ENCODE assay signal across 1 cellular context in the genomic region with DNA sequence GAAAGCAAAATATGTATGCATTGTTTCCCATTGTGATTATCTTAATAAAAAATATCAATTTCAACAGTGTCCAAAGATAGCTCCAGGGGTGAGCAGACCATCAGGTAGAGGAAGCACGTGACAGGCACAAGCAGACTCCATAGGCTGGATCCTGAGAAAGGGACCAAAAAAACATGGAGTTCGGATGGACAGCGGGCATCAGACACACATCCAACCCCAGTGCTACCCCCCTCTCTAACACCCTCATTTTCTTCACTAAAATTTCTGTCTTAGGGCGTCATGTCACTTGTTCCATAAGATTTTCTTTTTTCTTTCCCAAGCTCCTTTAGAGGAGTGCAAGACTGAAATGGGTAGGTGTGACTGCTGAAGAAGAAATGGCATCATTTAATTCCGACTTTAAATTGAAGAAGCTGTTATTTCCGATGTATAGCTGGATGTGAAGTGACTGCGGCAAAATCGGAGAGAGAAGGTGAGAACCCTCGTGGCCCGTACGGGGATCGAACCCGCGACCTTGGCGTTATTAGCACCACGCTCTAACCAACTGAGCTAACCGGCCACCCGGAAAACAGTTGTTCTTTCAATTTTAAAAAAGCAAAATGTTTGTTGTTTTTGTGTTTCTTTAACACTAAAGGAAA.
TF ChIP-seq lines count a peak whose summit lies in the region.

No MANE protein-coding gene starts in this region.

TF ChIP-seq in HepG2, 621 proteins besides CTCF, POLR2A, EP300 and RAD21 (continued from another document):
- TF ChIP-seq, protein P1, sequence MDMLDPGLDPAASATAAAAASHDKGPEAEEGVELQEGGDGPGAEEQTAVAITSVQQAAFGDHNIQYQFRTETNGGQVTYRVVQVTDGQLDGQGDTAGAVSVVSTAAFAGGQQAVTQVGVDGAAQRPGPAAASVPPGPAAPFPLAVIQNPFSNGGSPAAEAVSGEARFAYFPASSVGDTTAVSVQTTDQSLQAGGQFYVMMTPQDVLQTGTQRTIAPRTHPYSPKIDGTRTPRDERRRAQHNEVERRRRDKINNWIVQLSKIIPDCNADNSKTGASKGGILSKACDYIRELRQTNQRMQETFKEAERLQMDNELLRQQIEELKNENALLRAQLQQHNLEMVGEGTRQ (IDR thresholded peaks at IDR 0.05; ENCODE audit: low read depth, low read length) = 0 out of 2 replicates have a peak, but pooled peaks have one; percentile 8
- TF ChIP-seq, protein P1 (CRISPR knock-in tag; IDR thresholded peaks at IDR 0.05; ENCODE audit: borderline replicate concordance) = 0 out of 2 replicates have a peak, but pooled peaks have one; percentile 33
- TF ChIP-seq, protein P2, sequence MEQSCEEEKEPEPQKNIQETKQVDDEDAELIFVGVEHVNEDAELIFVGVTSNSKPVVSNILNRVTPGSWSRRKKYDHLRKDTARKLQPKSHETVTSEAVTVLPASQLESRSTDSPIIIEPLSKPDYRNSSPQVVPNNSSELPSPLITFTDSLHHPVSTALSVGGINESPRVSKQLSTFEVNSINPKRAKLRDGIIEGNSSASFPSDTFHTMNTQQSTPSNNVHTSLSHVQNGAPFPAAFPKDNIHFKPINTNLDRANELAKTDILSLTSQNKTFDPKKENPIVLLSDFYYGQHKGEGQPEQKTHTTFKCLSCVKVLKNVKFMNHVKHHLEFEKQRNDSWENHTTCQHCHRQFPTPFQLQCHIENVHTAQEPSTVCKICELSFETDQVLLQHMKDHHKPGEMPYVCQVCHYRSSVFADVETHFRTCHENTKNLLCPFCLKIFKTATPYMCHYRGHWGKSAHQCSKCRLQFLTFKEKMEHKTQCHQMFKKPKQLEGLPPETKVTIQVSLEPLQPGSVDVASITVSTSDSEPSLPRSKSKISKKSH (CRISPR knock-in tag; IDR thresholded peaks at IDR 0.05; ENCODE audit: borderline replicate concordance) = no peak
- TF ChIP-seq ZNF382 (CRISPR knock-in tag; IDR thresholded peaks at IDR 0.05; ENCODE audit: borderline replicate concordance) (no peak), GABPA (IDR thresholded peaks at IDR 0.05; ENCODE audit: low read depth, low read length) (no peak), GABPA (CRISPR knock-in tag; IDR thresholded peaks at IDR 0.05; ENCODE audit: low read depth) (no peak), ZFAT (CRISPR knock-in tag; conservative IDR thresholded peaks at IDR 0.05) (no peak), NR2C2 (CRISPR knock-in tag; IDR thresholded peaks at IDR 0.05; ENCODE audit: borderline replicate concordance) (no peak), ZMYM2 (CRISPR knock-in tag; IDR thresholded peaks at IDR 0.05) (0 out of 2 replicates have a peak, but pooled peaks have one; percentile 40), NR3C1 (CRISPR knock-in tag; IDR thresholded peaks at IDR 0.05) (no peak), NCOA2 (CRISPR knock-in tag; IDR thresholded peaks at IDR 0.05) (no peak), NFKBIZ (CRISPR knock-in tag; IDR thresholded peaks at IDR 0.05) (no peak), KDM2A (CRISPR knock-in tag; IDR thresholded peaks at IDR 0.05; ENCODE audit: borderline replicate concordance, low read depth) (0 out of 2 replicates have a peak, but pooled peaks have one; percentile 25), ZFP82 (CRISPR knock-in tag; IDR thresholded peaks at IDR 0.05; ENCODE audit: borderline replicate concordance) (no peak), ZNF567 (CRISPR knock-in tag; IDR thresholded peaks at IDR 0.05; ENCODE audit: borderline replicate concordance) (no peak), POLR2AphosphoS2 (IDR thresholded peaks at IDR 0.05; ENCODE audit: low read depth, low read length) (no peak), MYC (CRISPR knock-in tag; IDR thresholded peaks at IDR 0.05; ENCODE audit: borderline replicate concordance) (no peak), ATF1 (CRISPR knock-in tag; IDR thresholded peaks at IDR 0.05) (no peak), PPARG (CRISPR knock-in tag; conservative IDR thresholded peaks at IDR 0.05) (no peak), ZNF3 (CRISPR knock-in tag; IDR thresholded peaks at IDR 0.05) (no peak), ZBTB21 (CRISPR knock-in tag; IDR thresholded peaks at IDR 0.05) (no peak), RBM22 (optimal IDR thresholded peaks at IDR 0.05; ENCODE audit: low read length) (no peak), NFATC3 (CRISPR knock-in tag; IDR thresholded peaks at IDR 0.05) (no peak), ZNF24 (IDR thresholded peaks at IDR 0.05) (peak; percentile 87), ZNF619 (CRISPR knock-in tag; IDR thresholded peaks at IDR 0.05) (no peak), ZNF878 (CRISPR knock-in tag; IDR thresholded peaks at IDR 0.05) (0 out of 2 replicates have a peak, but pooled peaks have one; percentile 33), ZNF556 (CRISPR knock-in tag; IDR thresholded peaks at IDR 0.05; ENCODE audit: borderline replicate concordance) (no peak)
- TF ChIP-seq, protein P3, sequence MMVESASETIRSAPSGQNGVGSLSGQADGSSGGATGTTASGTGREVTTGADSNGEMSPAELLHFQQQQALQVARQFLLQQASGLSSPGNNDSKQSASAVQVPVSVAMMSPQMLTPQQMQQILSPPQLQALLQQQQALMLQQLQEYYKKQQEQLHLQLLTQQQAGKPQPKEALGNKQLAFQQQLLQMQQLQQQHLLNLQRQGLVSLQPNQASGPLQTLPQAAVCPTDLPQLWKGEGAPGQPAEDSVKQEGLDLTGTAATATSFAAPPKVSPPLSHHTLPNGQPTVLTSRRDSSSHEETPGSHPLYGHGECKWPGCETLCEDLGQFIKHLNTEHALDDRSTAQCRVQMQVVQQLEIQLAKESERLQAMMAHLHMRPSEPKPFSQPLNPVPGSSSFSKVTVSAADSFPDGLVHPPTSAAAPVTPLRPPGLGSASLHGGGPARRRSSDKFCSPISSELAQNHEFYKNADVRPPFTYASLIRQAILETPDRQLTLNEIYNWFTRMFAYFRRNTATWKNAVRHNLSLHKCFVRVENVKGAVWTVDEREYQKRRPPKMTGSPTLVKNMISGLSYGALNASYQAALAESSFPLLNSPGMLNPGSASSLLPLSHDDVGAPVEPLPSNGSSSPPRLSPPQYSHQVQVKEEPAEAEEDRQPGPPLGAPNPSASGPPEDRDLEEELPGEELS (CRISPR knock-in tag; IDR thresholded peaks at IDR 0.05) = 0 out of 2 replicates have a peak, but pooled peaks have one; percentile 19
- TF ChIP-seq, protein P4, sequence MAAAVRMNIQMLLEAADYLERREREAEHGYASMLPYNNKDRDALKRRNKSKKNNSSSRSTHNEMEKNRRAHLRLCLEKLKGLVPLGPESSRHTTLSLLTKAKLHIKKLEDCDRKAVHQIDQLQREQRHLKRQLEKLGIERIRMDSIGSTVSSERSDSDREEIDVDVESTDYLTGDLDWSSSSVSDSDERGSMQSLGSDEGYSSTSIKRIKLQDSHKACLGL (CRISPR knock-in tag; IDR thresholded peaks at IDR 0.05) = no peak
- TF ChIP-seq, protein P5, sequence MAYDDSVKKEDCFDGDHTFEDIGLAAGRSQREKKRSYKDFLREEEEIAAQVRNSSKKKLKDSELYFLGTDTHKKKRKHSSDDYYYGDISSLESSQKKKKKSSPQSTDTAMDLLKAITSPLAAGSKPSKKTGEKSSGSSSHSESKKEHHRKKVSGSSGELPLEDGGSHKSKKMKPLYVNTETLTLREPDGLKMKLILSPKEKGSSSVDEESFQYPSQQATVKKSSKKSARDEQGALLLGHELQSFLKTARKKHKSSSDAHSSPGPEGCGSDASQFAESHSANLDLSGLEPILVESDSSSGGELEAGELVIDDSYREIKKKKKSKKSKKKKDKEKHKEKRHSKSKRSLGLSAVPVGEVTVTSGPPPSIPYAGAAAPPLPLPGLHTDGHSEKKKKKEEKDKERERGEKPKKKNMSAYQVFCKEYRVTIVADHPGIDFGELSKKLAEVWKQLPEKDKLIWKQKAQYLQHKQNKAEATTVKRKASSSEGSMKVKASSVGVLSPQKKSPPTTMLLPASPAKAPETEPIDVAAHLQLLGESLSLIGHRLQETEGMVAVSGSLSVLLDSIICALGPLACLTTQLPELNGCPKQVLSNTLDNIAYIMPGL (CRISPR knock-in tag; IDR thresholded peaks at IDR 0.05; ENCODE audit: borderline replicate concordance in 1 of 2, low read depth in 1 of 2) = peak in 1 of 2 experiments; percentile 18; a peak in 1 of 4 replicates
- TF ChIP-seq, protein P6, sequence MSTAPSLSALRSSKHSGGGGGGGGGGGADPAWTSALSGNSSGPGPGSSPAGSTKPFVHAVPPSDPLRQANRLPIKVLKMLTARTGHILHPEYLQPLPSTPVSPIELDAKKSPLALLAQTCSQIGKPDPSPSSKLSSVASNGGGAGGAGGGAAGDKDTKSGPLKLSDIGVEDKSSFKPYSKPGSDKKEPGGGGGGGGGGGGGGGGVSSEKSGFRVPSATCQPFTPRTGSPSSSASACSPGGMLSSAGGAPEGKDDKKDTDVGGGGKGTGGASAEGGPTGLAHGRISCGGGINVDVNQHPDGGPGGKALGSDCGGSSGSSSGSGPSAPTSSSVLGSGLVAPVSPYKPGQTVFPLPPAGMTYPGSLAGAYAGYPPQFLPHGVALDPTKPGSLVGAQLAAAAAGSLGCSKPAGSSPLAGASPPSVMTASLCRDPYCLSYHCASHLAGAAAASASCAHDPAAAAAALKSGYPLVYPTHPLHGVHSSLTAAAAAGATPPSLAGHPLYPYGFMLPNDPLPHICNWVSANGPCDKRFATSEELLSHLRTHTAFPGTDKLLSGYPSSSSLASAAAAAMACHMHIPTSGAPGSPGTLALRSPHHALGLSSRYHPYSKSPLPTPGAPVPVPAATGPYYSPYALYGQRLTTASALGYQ (CRISPR knock-in tag; IDR thresholded peaks at IDR 0.05) = no peak
- TF ChIP-seq, protein P7, sequence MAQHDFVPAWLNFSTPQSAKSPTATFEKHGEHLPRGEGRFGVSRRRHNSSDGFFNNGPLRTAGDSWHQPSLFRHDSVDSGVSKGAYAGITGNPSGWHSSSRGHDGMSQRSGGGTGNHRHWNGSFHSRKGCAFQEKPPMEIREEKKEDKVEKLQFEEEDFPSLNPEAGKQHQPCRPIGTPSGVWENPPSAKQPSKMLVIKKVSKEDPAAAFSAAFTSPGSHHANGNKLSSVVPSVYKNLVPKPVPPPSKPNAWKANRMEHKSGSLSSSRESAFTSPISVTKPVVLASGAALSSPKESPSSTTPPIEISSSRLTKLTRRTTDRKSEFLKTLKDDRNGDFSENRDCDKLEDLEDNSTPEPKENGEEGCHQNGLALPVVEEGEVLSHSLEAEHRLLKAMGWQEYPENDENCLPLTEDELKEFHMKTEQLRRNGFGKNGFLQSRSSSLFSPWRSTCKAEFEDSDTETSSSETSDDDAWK (CRISPR knock-in tag; IDR thresholded peaks at IDR 0.05) = no peak
- TF ChIP-seq, protein P8, sequence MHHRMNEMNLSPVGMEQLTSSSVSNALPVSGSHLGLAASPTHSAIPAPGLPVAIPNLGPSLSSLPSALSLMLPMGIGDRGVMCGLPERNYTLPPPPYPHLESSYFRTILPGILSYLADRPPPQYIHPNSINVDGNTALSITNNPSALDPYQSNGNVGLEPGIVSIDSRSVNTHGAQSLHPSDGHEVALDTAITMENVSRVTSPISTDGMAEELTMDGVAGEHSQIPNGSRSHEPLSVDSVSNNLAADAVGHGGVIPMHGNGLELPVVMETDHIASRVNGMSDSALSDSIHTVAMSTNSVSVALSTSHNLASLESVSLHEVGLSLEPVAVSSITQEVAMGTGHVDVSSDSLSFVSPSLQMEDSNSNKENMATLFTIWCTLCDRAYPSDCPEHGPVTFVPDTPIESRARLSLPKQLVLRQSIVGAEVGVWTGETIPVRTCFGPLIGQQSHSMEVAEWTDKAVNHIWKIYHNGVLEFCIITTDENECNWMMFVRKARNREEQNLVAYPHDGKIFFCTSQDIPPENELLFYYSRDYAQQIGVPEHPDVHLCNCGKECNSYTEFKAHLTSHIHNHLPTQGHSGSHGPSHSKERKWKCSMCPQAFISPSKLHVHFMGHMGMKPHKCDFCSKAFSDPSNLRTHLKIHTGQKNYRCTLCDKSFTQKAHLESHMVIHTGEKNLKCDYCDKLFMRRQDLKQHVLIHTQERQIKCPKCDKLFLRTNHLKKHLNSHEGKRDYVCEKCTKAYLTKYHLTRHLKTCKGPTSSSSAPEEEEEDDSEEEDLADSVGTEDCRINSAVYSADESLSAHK (CRISPR knock-in tag; IDR thresholded peaks at IDR 0.05; ENCODE audit: borderline replicate concordance) = no peak
